In genomic region chr7:155804897-155805825, GRCh38 we compare ENCODE assay signal across 8 cellular contexts. TPM values are rescaled to one million over a fixed set of nuclear protein-coding genes. Genes with fewer than 3 reads are reported as not detected.
DNase-seq lines count a peak whose midpoint lies in the region; ATAC-seq and TF ChIP-seq lines count a peak whose summit lies in the region.

No MANE protein-coding gene starts in this region.

- H3K4me1 Mint-ChIP-seq in mesothelial cell of epicardium = peaks cover 25% of the 10 kb centered on the region
- peaks cover 18% of the 10 kb centered on the region for H3K4me1 Mint-ChIP-seq in stimulated activated effector memory CD8-positive, alpha-beta T cell treated with anti-CD3 and anti-CD28 coated beads, Interleukin-12 subunit alpha, Interleukin-12 subunit beta, amount 100 ng/mL, for 72 hours

- H3K36me3 Mint-ChIP-seq in mesothelial cell of epicardium = no peaks in the 10 kb centered on the region
- no peaks in the 10 kb centered on the region for H3K36me3 Mint-ChIP-seq in stimulated activated effector memory CD8-positive, alpha-beta T cell treated with anti-CD3 and anti-CD28 coated beads, Interleukin-12 subunit alpha, Interleukin-12 subunit beta, amount 100 ng/mL, for 72 hours

- WGBS in ectodermal cell, 2 experiments = 0 to 1% methylated on average over 91 of the region's 91 CpGs

- H3K9me3 Mint-ChIP-seq in mesothelial cell of epicardium = no peaks in the 10 kb centered on the region
- no peaks in the 10 kb centered on the region for H3K9me3 Mint-ChIP-seq in stimulated activated effector memory CD8-positive, alpha-beta T cell treated with anti-CD3 and anti-CD28 coated beads, Interleukin-12 subunit alpha, Interleukin-12 subunit beta, amount 100 ng/mL, for 72 hours

- TF ChIP-seq CTCF in mesothelial cell of epicardium (IDR thresholded peaks at IDR 0.05; ENCODE audit: unreplicated experiment) = peak; percentile 74

- H3K27ac Mint-ChIP-seq in mesothelial cell of epicardium = no peak overlapping the region
- no peak overlapping the region for H3K27ac Mint-ChIP-seq in stimulated activated effector memory CD8-positive, alpha-beta T cell treated with anti-CD3 and anti-CD28 coated beads, Interleukin-12 subunit alpha, Interleukin-12 subunit beta, amount 100 ng/mL, for 72 hours

- peak; percentile 54 for ATAC-seq in GM21367 (IDR thresholded peaks at IDR 0.05; ENCODE audit: unreplicated experiment)
- ATAC-seq in stimulated activated effector memory CD8-positive, alpha-beta T cell treated with anti-CD3 and anti-CD28 coated beads, Interleukin-12 subunit alpha, Interleukin-12 subunit beta, amount 100 ng/mL, for 72 hours = peak; percentile 71
- no peak for ATAC-seq in HG03469 (IDR thresholded peaks at IDR 0.05; ENCODE audit: unreplicated experiment)

- DNase-seq in CD1c-positive myeloid dendritic cell (ENCODE audit: extremely low spot score) (peak; percentile 26), NAMALWA (ENCODE audit: low spot score) (peak; percentile 39), mesothelial cell of epicardium (ENCODE audit: low spot score in 2 of 2, unreplicated experiment in 2 of 2) (peak; percentile 63 to 89)
- DNase-seq in activated CD4-positive, alpha-beta T cell treated with anti-CD3 and anti-CD28 coated beads, Interleukin-2, amount 50 U/mL, for 48 hours = peak; percentile 63 to 68
- peak; percentile 56 to 72 for DNase-seq in stimulated activated effector memory CD8-positive, alpha-beta T cell treated with anti-CD3 and anti-CD28 coated beads, Interleukin-12 subunit alpha, Interleukin-12 subunit beta, amount 100 ng/mL, for 72 hours (ENCODE audit: low spot score in 2 of 2)

- no peaks in the 10 kb centered on the region for H3K36me3 ChIP-seq in ectodermal cell (ENCODE audit: control insufficient read depth, insufficient read depth, low read length)

- peak overlapping the region; percentile 62 for H3K4me3 Mint-ChIP-seq in mesothelial cell of epicardium
- H3K4me3 Mint-ChIP-seq in stimulated activated effector memory CD8-positive, alpha-beta T cell treated with anti-CD3 and anti-CD28 coated beads, Interleukin-12 subunit alpha, Interleukin-12 subunit beta, amount 100 ng/mL, for 72 hours = peak overlapping the region; percentile 75

- no peaks in the 10 kb centered on the region for H3K9me3 ChIP-seq in ectodermal cell (ENCODE audit: control insufficient read depth, low read length)

- peaks cover 29% of the 10 kb centered on the region for H3K4me1 ChIP-seq in ectodermal cell (ENCODE audit: control insufficient read depth, insufficient read depth, low read length)

- H3K4me3 ChIP-seq in ectodermal cell (ENCODE audit: insufficient read depth, low read depth, low read length) = peak overlapping the region; percentile 28

- peaks cover 83% of the 10 kb centered on the region for H3K27me3 Mint-ChIP-seq in mesothelial cell of epicardium (ENCODE audit: low read depth)

- peaks cover 100% of the 10 kb centered on the region for H3K27me3 ChIP-seq in ectodermal cell (ENCODE audit: control insufficient read depth, insufficient read depth, low read length, poor library complexity, severe bottlenecking)

- no peak overlapping the region for H3K27ac ChIP-seq in ectodermal cell (ENCODE audit: insufficient read depth, low read depth, low read length, poor library complexity, severe bottlenecking)

RNA-seq across cellular contexts. Expression of gene SHH, which starts 7.1 kb away (rescaled TPM):
- not detected for polyA plus RNA-seq in ectodermal cell (2013, experiment 1 of 4)
- polyA plus RNA-seq in ectodermal cell (2013, experiment 2 of 4) = 0.04 TPM
- polyA plus RNA-seq in ectodermal cell (2013, experiment 3 of 4) = 0.11 TPM
- polyA plus RNA-seq in ectodermal cell (2013, experiment 4 of 4) = 0.08 TPM
- 0.58 to 0.75 TPM (median 0.73 TPM) in 3 replicates for total RNA-seq in mesothelial cell of epicardium

Comparison
In these comparisons a context has a peak if more than half of its experiments do, and no peak if none do; other contexts are left out.
1. DNase-seq: peak in every context shown above with its lines; median percentile 76 in mesothelial cell of epicardium; 66 in activated CD4-positive, alpha-beta T cell treated with anti-CD3 and anti-CD28 coated beads, Interleukin-2, amount 50 U/mL, for 48 hours; 64 in stimulated activated effector memory CD8-positive, alpha-beta T cell treated with anti-CD3 and anti-CD28 coated beads, Interleukin-12 subunit alpha, Interleukin-12 subunit beta, amount 100 ng/mL, for 72 hours; 39 in NAMALWA; 26 in CD1c-positive myeloid dendritic cell.